Comparison of ENCODE assay signal across 23 cellular contexts in the genomic region with DNA sequence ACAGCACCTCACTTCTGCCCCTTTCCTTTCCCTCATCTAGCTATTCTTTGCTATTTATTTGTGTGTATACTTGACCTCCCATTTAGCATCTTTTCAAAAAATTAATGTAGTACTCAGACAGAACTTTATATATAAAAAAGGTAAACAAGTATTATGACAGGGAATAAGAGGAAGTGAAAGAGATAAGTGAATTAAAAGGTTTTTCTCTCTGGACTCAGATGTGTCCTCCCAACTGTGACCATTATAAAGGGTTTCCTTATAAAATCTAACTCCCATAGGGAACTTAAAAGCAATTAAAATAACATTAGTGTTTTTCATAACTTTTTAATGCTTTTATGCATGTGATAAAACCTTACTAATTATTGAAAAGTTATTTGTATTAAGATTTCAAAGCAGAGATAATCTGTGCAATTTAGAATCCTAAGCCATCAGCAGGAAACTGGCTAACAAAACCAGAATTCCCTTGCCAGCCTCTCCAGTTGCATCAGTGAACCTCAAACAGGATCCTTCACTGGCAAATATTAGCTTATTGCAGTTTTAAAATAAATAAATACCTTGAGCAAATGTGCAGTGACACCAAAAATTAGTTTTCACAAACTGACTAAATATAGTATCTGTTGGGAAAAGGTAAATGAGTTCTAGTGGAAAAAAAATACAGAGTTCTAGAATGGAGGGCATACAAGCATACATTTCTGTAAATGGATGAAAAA.
"Had no signal": no experiment of that assay in that cellular context is flagged by ENCODE, and none has a peak within 500 bp of the region (broad histone marks: within the 10 kb centered on the region; RNA-seq: fewer than 3 reads in every experiment).

No MANE protein-coding gene starts in this region.

- DNase-seq: activated CD4-positive, alpha-beta T cell treated with anti-CD3 and anti-CD28 coated beads for 4 hours; activated CD4-positive, alpha-beta T cell treated with anti-CD3 and anti-CD28 coated beads, Interleukin-2, amount 50 U/mL, for 4 hours; activated CD8-positive, alpha-beta memory T cell treated with anti-CD3 and anti-CD28 coated beads for 24 hours; activated effector memory CD4-positive, alpha-beta T cell treated with anti-CD3 and anti-CD28 coated beads, Interleukin-2, amount 50 U/mL, for 16 hours; activated naive CD4-positive, alpha-beta T cell treated with anti-CD3 and anti-CD28 coated beads for 36 hours; activated naive CD8-positive, alpha-beta T cell treated with anti-CD3 and anti-CD28 coated beads for 36 hours; adrenal gland; aorta; body of pancreas; dermis blood vessel endothelial cell; effector CD4-positive, alpha-beta T cell; foreskin keratinocyte; left ventricle myocardium inferior; mucosa of descending colon; posterior cingulate gyrus; right cardiac atrium; spleen; stimulated activated naive CD4-positive, alpha-beta T cell had no signal

- H3K36me3 Mint-ChIP-seq: activated naive CD8-positive, alpha-beta T cell treated with anti-CD3 and anti-CD28 coated beads for 36 hours had no signal

- H3K36me3 ChIP-seq: adrenal gland, esophagus muscularis mucosa, left ventricle myocardium inferior, spleen, tibial nerve had no signal

- H3K27ac ChIP-seq: adrenal gland, body of pancreas, esophagus muscularis mucosa, foreskin keratinocyte, left ventricle myocardium inferior, spleen, tibial nerve had no signal

- H3K4me1 ChIP-seq: adrenal gland, esophagus muscularis mucosa, foreskin keratinocyte, tibial nerve had no signal

- H3K9me3 ChIP-seq: adrenal gland, body of pancreas, mucosa of descending colon had no signal

- ATAC-seq: body of pancreas, foreskin keratinocyte, mucosa of descending colon, right cardiac atrium had no signal

- H3K4me3 ChIP-seq: adrenal gland, body of pancreas, esophagus muscularis mucosa, left ventricle myocardium inferior, lung, mucosa of descending colon, spleen, tibial nerve had no signal

- H3K4me3 Mint-ChIP-seq: activated naive CD4-positive, alpha-beta T cell treated with anti-CD3 and anti-CD28 coated beads for 36 hours; activated naive CD8-positive, alpha-beta T cell treated with anti-CD3 and anti-CD28 coated beads for 36 hours; nephron; T-helper 2 cell treated with Interferon-gamma antibody and Interleukin-4, amounts not matched to agents 5 μg/mL and 100 μg/mL, for 36 hours had no signal

- H3K4me1 Mint-ChIP-seq: activated naive CD8-positive, alpha-beta T cell treated with anti-CD3 and anti-CD28 coated beads for 36 hours; nephron had no signal

- H3K27ac Mint-ChIP-seq: activated naive CD4-positive, alpha-beta T cell treated with anti-CD3 and anti-CD28 coated beads for 36 hours; activated naive CD8-positive, alpha-beta T cell treated with anti-CD3 and anti-CD28 coated beads for 36 hours; nephron; T-helper 2 cell treated with Interferon-gamma antibody and Interleukin-4, amounts not matched to agents 5 μg/mL and 100 μg/mL, for 36 hours had no signal
